In genomic region chr4:138891610-138892009, GRCh38 we compare ENCODE assay signal across 13 cellular contexts.
DNase-seq lines count a peak whose midpoint lies in the region.
"Had no signal": no experiment of that assay in that cellular context is flagged by ENCODE, and none has a peak within 500 bp of the region (broad histone marks: within the 10 kb centered on the region; RNA-seq: fewer than 3 reads in every experiment).

No MANE protein-coding gene starts in this region.

- no peaks in the 10 kb centered on the region for H3K9me3 ChIP-seq in adipocyte (ENCODE audit: control insufficient read depth, low read length)
- H3K9me3 ChIP-seq in neuron (ENCODE audit: low read length) = no peaks in the 10 kb centered on the region

- peaks cover 41% of the 10 kb centered on the region for H3K27me3 Mint-ChIP-seq in activated T-cell treated with anti-CD3 and anti-CD28 coated beads, Interleukin-2, amount 50 U/mL, for 24 hours

- H3K9me3 Mint-ChIP-seq in activated T-cell treated with anti-CD3 and anti-CD28 coated beads, Interleukin-2, amount 50 U/mL, for 24 hours = no peaks in the 10 kb centered on the region

- H3K27me3 ChIP-seq in adipocyte (replicated peaks; ENCODE audit: control insufficient read depth, insufficient read depth, low read length) = no peaks in the 10 kb centered on the region
- H3K27me3 ChIP-seq in neuron (ENCODE audit: insufficient read depth, low read length) = no peaks in the 10 kb centered on the region
- H3K27me3 ChIP-seq: BE2C had no signal

- H3K4me1 ChIP-seq in adipocyte (ENCODE audit: control insufficient read depth, insufficient read depth, low read length) = peaks cover 14% of the 10 kb centered on the region
- peaks cover 15% of the 10 kb centered on the region for H3K4me1 ChIP-seq in neuron (ENCODE audit: insufficient read depth, low read length)

- H3K9ac ChIP-seq in adipocyte (ENCODE audit: low read length) = no peak overlapping the region

- no peaks in the 10 kb centered on the region for H3K36me3 Mint-ChIP-seq in activated T-cell treated with anti-CD3 and anti-CD28 coated beads, Interleukin-2, amount 50 U/mL, for 24 hours (ENCODE audit: low read depth)

- DNase-seq in DMS79 treated with DMSO at 0.1 percent for 48 hours (lab: John Stamatoyannopoulos, UW) (peak; percentile 61), NCI-H1417 (lab: John Stamatoyannopoulos, UW) (peak; percentile 43 to 90 (median 75)), adipocyte (ENCODE audit: low read depth) (peak; percentile 48), NCI-H526 treated with DMSO at 0.1 percent for 48 hours (lab: John Stamatoyannopoulos, UW) (no peak), globus pallidus (ENCODE audit: low spot score) (no peak), UCSD-AML1 (lab: John Stamatoyannopoulos, UW; ENCODE audit: unreplicated experiment) (no peak)
- DNase-seq in activated T-cell treated with anti-CD3 and anti-CD28 coated beads, Interleukin-2, amount 50 U/mL, for 24 hours = no peak
- DNase-seq: activated CD8-positive, alpha-beta memory T cell treated with anti-CD3 and anti-CD28 coated beads, Interleukin-2, amount 50 U/mL, for 48 hours; BE2C; cortex of kidney; stimulated activated CD4-positive, alpha-beta T cell treated with anti-CD3 and anti-CD28 coated beads, Interleukin-4, amount 100 ng/mL, for 4 hours; stimulated activated naive CD4-positive, alpha-beta T cell had no signal

- peaks cover 15% of the 10 kb centered on the region for H3K4me1 Mint-ChIP-seq in activated T-cell treated with anti-CD3 and anti-CD28 coated beads, Interleukin-2, amount 50 U/mL, for 24 hours (ENCODE audit: low read depth)

- no peak overlapping the region for H3K27ac Mint-ChIP-seq in activated T-cell treated with anti-CD3 and anti-CD28 coated beads, Interleukin-2, amount 50 U/mL, for 24 hours

- H3K4me3 ChIP-seq in adipocyte (ENCODE audit: low read length) (no peak overlapping the region), neuron (ENCODE audit: low read length) (no peak overlapping the region)

- no peak overlapping the region for H3K4me3 Mint-ChIP-seq in activated T-cell treated with anti-CD3 and anti-CD28 coated beads, Interleukin-2, amount 50 U/mL, for 24 hours

- H2AFZ ChIP-seq in neuron (ENCODE audit: low read depth, low read length) = peak overlapping the region; percentile 21

- H3K36me3 ChIP-seq in adipocyte (ENCODE audit: control insufficient read depth, insufficient read depth, low read length, severe bottlenecking) (no peaks in the 10 kb centered on the region), neuron (ENCODE audit: insufficient read depth, low read length) (no peaks in the 10 kb centered on the region)
- H3K36me3 ChIP-seq: BE2C had no signal

Comparison
In these comparisons a context has a peak if more than half of its experiments do, and no peak if none do; other contexts are left out.
1. DNase-seq: peak in DMS79 treated with DMSO at 0.1 percent for 48 hours (single experiment), NCI-H1417 (3 of 3) and adipocyte (single experiment); none in NCI-H526 treated with DMSO at 0.1 percent for 48 hours (single experiment), activated T-cell treated with anti-CD3 and anti-CD28 coated beads, Interleukin-2, amount 50 U/mL, for 24 hours (single experiment), globus pallidus (single experiment) and UCSD-AML1 (single experiment).